11 cellular contexts compared by ENCODE assay signal in genomic region chr3:192675958-192676649, GRCh38. TPM values are rescaled to one million over a fixed set of nuclear protein-coding genes. Genes with fewer than 3 reads are reported as not detected.
DNase-seq lines count a peak whose midpoint lies in the region; ATAC-seq and TF ChIP-seq lines count a peak whose summit lies in the region.
"Had no signal": no experiment of that assay in that cellular context is flagged by ENCODE, and none has a peak within 500 bp of the region (broad histone marks: within the 10 kb centered on the region; RNA-seq: fewer than 3 reads in every experiment).

No MANE protein-coding gene starts in this region.

- H3K4me3 ChIP-seq in BE2C (ENCODE audit: low read depth, low read length) = no peak overlapping the region
- H3K4me3 ChIP-seq: BLaER1, tibial artery had no signal

- no peak overlapping the region for H3K27ac Mint-ChIP-seq in stimulated activated naive B cell treated with anti-CD40 and anti-IgM and Interleukin-4, amounts not matched to agents 10 μg/mL and 1 μg/mL and 100 μg/mL, for 72 hours
- H3K27ac Mint-ChIP-seq in osteocyte (ENCODE audit: unreplicated experiment) = no peak overlapping the region
- H3K27ac Mint-ChIP-seq: naive B cell had no signal

- H3K4me1 ChIP-seq in BE2C = no peaks in the 10 kb centered on the region
- H3K4me1 ChIP-seq: BLaER1, tibial artery had no signal

- no peaks in the 10 kb centered on the region for H3K9me3 ChIP-seq in BE2C
- H3K9me3 ChIP-seq: BLaER1, tibial artery had no signal

- peak; percentile 70 for ATAC-seq in HG02642 (IDR thresholded peaks at IDR 0.05; ENCODE audit: poor library complexity, unreplicated experiment)
- peak; percentile 41 for ATAC-seq in HG03571 (IDR thresholded peaks at IDR 0.05; ENCODE audit: unreplicated experiment)
- ATAC-seq in stimulated activated naive B cell treated with anti-CD40 and anti-IgM and Interleukin-4, amounts not matched to agents 10 μg/mL and 1 μg/mL and 100 μg/mL, for 72 hours (replicated peaks) = peak; percentile 68 to 74

- H3K36me3 Mint-ChIP-seq in stimulated activated naive B cell treated with anti-CD40 and anti-IgM and Interleukin-4, amounts not matched to agents 10 μg/mL and 1 μg/mL and 100 μg/mL, for 72 hours = no peaks in the 10 kb centered on the region
- no peaks in the 10 kb centered on the region for H3K36me3 Mint-ChIP-seq in osteocyte (ENCODE audit: unreplicated experiment)
- H3K36me3 Mint-ChIP-seq: naive B cell had no signal

- peaks cover 0 to 4% of the 10 kb centered on the region in 2 donors for H3K27me3 Mint-ChIP-seq in stimulated activated naive B cell treated with anti-CD40 and anti-IgM and Interleukin-4, amounts not matched to agents 10 μg/mL and 1 μg/mL and 100 μg/mL, for 72 hours
- H3K27me3 Mint-ChIP-seq in osteocyte (ENCODE audit: unreplicated experiment) = no peaks in the 10 kb centered on the region

- DNase-seq in stimulated activated CD4-positive, alpha-beta T cell treated with anti-CD3 and anti-CD28 coated beads, Interleukin-12 subunit alpha, Interleukin-12 subunit beta, amount 100 ng/mL, for 48 hours (ENCODE audit: low read depth in 2 of 3, low spot score in 1 of 3) = peak in 2 of 3 donors; percentile 5 to 11
- DNase-seq in stimulated activated CD4-positive, alpha-beta T cell treated with anti-CD3 and anti-CD28 coated beads, Interleukin-12 subunit alpha, Interleukin-12 subunit beta, amount 100 ng/mL, for 4 hours = no peak
- no peak for DNase-seq in stimulated activated naive B cell treated with anti-CD40 and anti-IgM and Interleukin-4, amounts not matched to agents 10 μg/mL and 1 μg/mL and 100 μg/mL, for 72 hours
- no peak for DNase-seq in SK-N-DZ (ENCODE audit: low spot score)
- no peak for DNase-seq in BE2C
- no peak for DNase-seq in osteocyte (ENCODE audit: extremely low spot score, unreplicated experiment)
- DNase-seq: naive B cell, tibial artery had no signal

- H3K9me3 Mint-ChIP-seq in stimulated activated naive B cell treated with anti-CD40 and anti-IgM and Interleukin-4, amounts not matched to agents 10 μg/mL and 1 μg/mL and 100 μg/mL, for 72 hours = peaks cover 0 to 3% of the 10 kb centered on the region in 2 donors
- H3K9me3 Mint-ChIP-seq in osteocyte (ENCODE audit: unreplicated experiment) = peaks cover 8% of the 10 kb centered on the region

- no peaks in the 10 kb centered on the region for H3K36me3 ChIP-seq in BE2C
- H3K36me3 ChIP-seq: BLaER1, tibial artery had no signal

- H3K4me1 Mint-ChIP-seq in stimulated activated naive B cell treated with anti-CD40 and anti-IgM and Interleukin-4, amounts not matched to agents 10 μg/mL and 1 μg/mL and 100 μg/mL, for 72 hours = no peaks in the 10 kb centered on the region
- H3K4me1 Mint-ChIP-seq in osteocyte (ENCODE audit: unreplicated experiment) = no peaks in the 10 kb centered on the region
- H3K4me1 Mint-ChIP-seq: naive B cell had no signal

- no peak for TF ChIP-seq CTCF in BE2C (IDR thresholded peaks at IDR 0.05; ENCODE audit: low read depth, low read length)
- no peak for TF ChIP-seq CTCF in osteocyte (IDR thresholded peaks at IDR 0.05)

- H3K27me3 ChIP-seq in BE2C = no peaks in the 10 kb centered on the region
- H3K27me3 ChIP-seq: BLaER1, tibial artery had no signal

- H3K4me3 Mint-ChIP-seq in stimulated activated naive B cell treated with anti-CD40 and anti-IgM and Interleukin-4, amounts not matched to agents 10 μg/mL and 1 μg/mL and 100 μg/mL, for 72 hours = no peak overlapping the region
- no peak overlapping the region for H3K4me3 Mint-ChIP-seq in osteocyte (ENCODE audit: unreplicated experiment)
- H3K4me3 Mint-ChIP-seq: naive B cell had no signal

RNA-seq across cellular contexts. Expression of gene FGF12, which starts 51.2 kb away (rescaled TPM):
- polyA plus RNA-seq in SK-N-DZ (2014; cell fraction: cytosol; rRNA removed) = not detected in 2 replicates
- 0.36 TPM in 1 of 2 replicates, not detected in the other for polyA plus RNA-seq in SK-N-DZ (2014; cell fraction: nucleus; rRNA removed)
- polyA plus RNA-seq in BE2C (2012; ENCODE audit: insufficient read depth, insufficient read length, low read depth) = not detected
- total RNA-seq in osteocyte = not detected in 2 replicates

Comparison
In these comparisons a context has a peak if more than half of its experiments do, and no peak if none do; other contexts are left out.
1. DNase-seq: peak in stimulated activated CD4-positive, alpha-beta T cell treated with anti-CD3 and anti-CD28 coated beads, Interleukin-12 subunit alpha, Interleukin-12 subunit beta, amount 100 ng/mL, for 48 hours (2 of 3); none in stimulated activated CD4-positive, alpha-beta T cell treated with anti-CD3 and anti-CD28 coated beads, Interleukin-12 subunit alpha, Interleukin-12 subunit beta, amount 100 ng/mL, for 4 hours (single experiment), stimulated activated naive B cell treated with anti-CD40 and anti-IgM and Interleukin-4, amounts not matched to agents 10 μg/mL and 1 μg/mL and 100 μg/mL, for 72 hours (single experiment), SK-N-DZ (single experiment), BE2C (single experiment) and osteocyte (single experiment).
2. Peak in every context shown above with its lines, with median percentiles within 50 percentile points of each other: ATAC-seq.